In the genomic region with DNA sequence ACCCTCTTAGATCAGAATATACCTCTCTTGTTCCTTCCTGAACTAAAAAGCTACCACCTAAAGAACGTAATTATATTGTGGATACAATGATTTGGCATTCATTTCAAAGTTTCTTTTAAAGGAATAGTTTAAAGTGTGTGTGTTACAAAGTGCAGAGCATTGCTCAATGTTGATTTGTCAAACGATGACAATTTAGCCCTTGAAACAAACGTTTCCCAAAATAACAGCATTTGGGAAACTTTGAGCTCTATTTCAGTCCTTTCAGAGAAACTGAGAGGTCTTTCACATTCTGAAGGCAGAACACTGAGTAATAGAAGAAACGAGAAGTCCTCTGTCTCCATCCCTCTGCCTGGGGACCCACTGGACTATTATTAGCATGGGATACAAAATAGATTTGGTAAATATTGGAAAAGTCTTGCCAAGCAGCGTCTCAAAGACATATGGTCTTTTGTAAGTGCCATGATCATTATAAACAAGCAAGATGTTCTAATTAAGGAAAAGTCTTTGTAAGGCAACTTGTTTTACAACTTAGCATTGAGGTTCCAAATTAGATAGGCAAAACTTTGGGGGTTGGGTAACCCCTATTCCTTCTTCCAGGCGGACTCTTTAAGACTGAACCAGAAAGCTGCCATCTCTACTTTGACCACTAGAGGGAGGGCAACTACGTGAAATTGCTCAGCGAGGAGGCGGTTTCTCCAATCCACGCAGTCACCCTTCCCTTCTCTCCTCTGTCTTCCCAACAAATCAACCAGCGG, we compare ENCODE assay signal across 8 cellular contexts.
DNase-seq lines count a peak whose midpoint lies in the region; ATAC-seq and TF ChIP-seq lines count a peak whose summit lies in the region.

No MANE protein-coding gene starts in this region.

- H3K4me1 Mint-ChIP-seq in activated naive CD8-positive, alpha-beta T cell treated with anti-CD3 and anti-CD28 coated beads, Interleukin-2, amount 10 ng/mL, durations not matched to agents 7 days and 5 days, result no peaks in the 10 kb centered on the region

- intact Hi-C loops in posterior cingulate gyrus (cut with DNase I) (loop anchor here (2.0 to 5.0 kb wide), 4 partner anchors 151 to 1461 kb away; no protein-coding TSS in a partner anchor), posterior vena cava (cut with DNase I) (loop anchor here in 1 of 2 donors (10.0 kb wide), 1 partner anchor 309 kb away; no protein-coding TSS in a partner anchor)

- H3K9ac ChIP-seq in NT2/D1 (ENCODE audit: insufficient read length, low read depth), result no peak overlapping the region

- H3K4me3 Mint-ChIP-seq in activated naive CD8-positive, alpha-beta T cell treated with anti-CD3 and anti-CD28 coated beads, Interleukin-2, amount 10 ng/mL, durations not matched to agents 7 days and 5 days, result no peak overlapping the region

- peak; percentile 97 for TF ChIP-seq CTCF in cardiac muscle cell (IDR thresholded peaks at IDR 0.05; ENCODE audit: low read depth, low read length)

- peak; percentile 86 for ATAC-seq in GM21423 (IDR thresholded peaks at IDR 0.05; ENCODE audit: unreplicated experiment)
- ATAC-seq in activated naive CD8-positive, alpha-beta T cell treated with anti-CD3 and anti-CD28 coated beads, Interleukin-2, amount 10 ng/mL, durations not matched to agents 7 days and 5 days (ENCODE audit: low read depth), result peak; percentile 39

- no peak overlapping the region for H3K27ac ChIP-seq in cardiac muscle cell

- no peaks in the 10 kb centered on the region for H3K9me3 Mint-ChIP-seq in activated naive CD8-positive, alpha-beta T cell treated with anti-CD3 and anti-CD28 coated beads, Interleukin-2, amount 10 ng/mL, durations not matched to agents 7 days and 5 days

- H3K4me3 ChIP-seq in NT2/D1 (ENCODE audit: insufficient read length, low read depth), result no peak overlapping the region
- no peak overlapping the region for H3K4me3 ChIP-seq in cardiac muscle cell

- peaks cover 4% of the 10 kb centered on the region for H3K27me3 Mint-ChIP-seq in activated naive CD8-positive, alpha-beta T cell treated with anti-CD3 and anti-CD28 coated beads, Interleukin-2, amount 10 ng/mL, durations not matched to agents 7 days and 5 days

- no peak overlapping the region for H3K27ac Mint-ChIP-seq in activated naive CD8-positive, alpha-beta T cell treated with anti-CD3 and anti-CD28 coated beads, Interleukin-2, amount 10 ng/mL, durations not matched to agents 7 days and 5 days

- POLR2A ChIA-PET in activated naive CD8-positive, alpha-beta T cell treated with anti-CD3 and anti-CD28 coated beads, Interleukin-2, amount 10 ng/mL, durations not matched to agents 7 days and 5 days (lab: Charles Lee), result no interaction called here

- H3K27me3 ChIP-seq in NT2/D1 (ENCODE audit: insufficient read depth, insufficient read length), result no peaks in the 10 kb centered on the region
- H3K27me3 ChIP-seq in cardiac muscle cell, result no peaks in the 10 kb centered on the region

- H3K4me1 ChIP-seq in NT2/D1 (ENCODE audit: insufficient read depth, insufficient read length), result peaks cover 2% of the 10 kb centered on the region
- H3K4me1 ChIP-seq in cardiac muscle cell (ENCODE audit: low read depth), result peaks cover 5% of the 10 kb centered on the region

- peak; percentile 57 for DNase-seq in EH (ENCODE audit: low read depth)
- peak in 46 of 76 experiments; percentile 1 to 74 (median 28) for DNase-seq in HUDEP-2 (lab: John Stamatoyannopoulos, UW; ENCODE audit: unreplicated experiment in 76 of 76)
- peak; percentile 68 for DNase-seq in NT2/D1 (ENCODE audit: low read depth, low spot score)
- DNase-seq in activated naive CD8-positive, alpha-beta T cell treated with anti-CD3 and anti-CD28 coated beads, Interleukin-2, amount 10 ng/mL, durations not matched to agents 7 days and 5 days, result no peak
- peak; percentile 77 to 85 for DNase-seq in cardiac muscle cell (ENCODE audit: low read depth in 1 of 2, low spot score in 1 of 2)
- DNase-seq in posterior cingulate gyrus, result peak in 9 of 10 donors; percentile 18 to 86 (median 66)
- DNase-seq in posterior vena cava (ENCODE audit: low spot score), result no peak

- H3K36me3 Mint-ChIP-seq in activated naive CD8-positive, alpha-beta T cell treated with anti-CD3 and anti-CD28 coated beads, Interleukin-2, amount 10 ng/mL, durations not matched to agents 7 days and 5 days, result no peaks in the 10 kb centered on the region

- H3K9me3 ChIP-seq in NT2/D1 (ENCODE audit: insufficient read depth, low read length) (no peaks in the 10 kb centered on the region), cardiac muscle cell (ENCODE audit: low read depth) (no peaks in the 10 kb centered on the region)

- H3K36me3 ChIP-seq in NT2/D1 (ENCODE audit: insufficient read depth, insufficient read length, low read length) (no peaks in the 10 kb centered on the region), cardiac muscle cell (no peaks in the 10 kb centered on the region)

Comparison
In these comparisons a context has a peak if more than half of its experiments do, and no peak if none do; other contexts are left out.
1. DNase-seq: peak in EH (single experiment), HUDEP-2 (46 of 76), NT2/D1 (single experiment), cardiac muscle cell (2 of 2) and posterior cingulate gyrus (9 of 10); none in activated naive CD8-positive, alpha-beta T cell treated with anti-CD3 and anti-CD28 coated beads, Interleukin-2, amount 10 ng/mL, durations not matched to agents 7 days and 5 days (single experiment) and posterior vena cava (single experiment).